8 cellular contexts compared by ENCODE assay signal in genomic region chr16:56519459-56520250, GRCh38. TPM values are rescaled to one million over a fixed set of nuclear protein-coding genes. Genes with fewer than 3 reads are reported as not detected.
DNase-seq lines count a peak whose midpoint lies in the region; ATAC-seq and TF ChIP-seq lines count a peak whose summit lies in the region.

Gene BBS2 (minus strand): TSS chr16:56520024. CDS start chr16:56519862, 162 bp downstream.

- H3K27ac ChIP-seq in mesendoderm (ENCODE audit: low read depth, low read length) = peak within 1 kb of the TSS; percentile 30

- peak within 1 kb of the TSS; percentile 80 for H3K23ac ChIP-seq in mesendoderm (ENCODE audit: low read length)

- H3K4me1 Mint-ChIP-seq in Caco-2 (ENCODE audit: low read depth, unreplicated experiment) = peaks cover 7% of the 10 kb centered on the region

- H3K27me3 ChIP-seq in Caco-2 (replicated peaks; ENCODE audit: control insufficient read depth, insufficient read depth, low read length) (no peaks in the 10 kb centered on the region), endocrine pancreas (ENCODE audit: control insufficient read depth, insufficient read depth, low read length) (no peaks in the 10 kb centered on the region), mesendoderm (ENCODE audit: insufficient read depth, low read length, poor library complexity) (no peaks in the 10 kb centered on the region)

- H3K4ac ChIP-seq in mesendoderm (ENCODE audit: low read depth, low read length) = no peak within 1 kb of the TSS

- intact Hi-C loops in Caco-2 (cut with micrococcal nuclease; ENCODE audit: unreplicated experiment) = loop anchor here (10.0 kb wide), 1 partner anchor 1015 kb away; the partner anchor contains the start of gene LPCAT2

- DNase-seq in Caco-2 (peak; percentile 93 to 96), HT1080 (ENCODE audit: low read depth) (peak; percentile 83), NOMO-1 treated with dmso at 0.1 percent for 144 hours (lab: John Stamatoyannopoulos, UW; ENCODE audit: unreplicated experiment) (peak; percentile 69), mesendoderm (peak; percentile 90)
- DNase-seq in activated CD8-positive, alpha-beta memory T cell treated with anti-CD3 and anti-CD28 coated beads, Interleukin-2, amount 50 U/mL, for 1 hour (ENCODE audit: extremely low read depth) = peak; percentile 68
- DNase-seq in stimulated activated CD8-positive, alpha-beta memory T cell treated with anti-CD3 and anti-CD28 coated beads, Interleukin-12 subunit alpha, Interleukin-12 subunit beta, amount 100 ng/mL, for 4 hours (ENCODE audit: low read depth) = peak; percentile 87

- POLR2A ChIA-PET in Caco-2 (lab: Charles Lee) = no interaction called here

- no peaks in the 10 kb centered on the region for H3K79me1 ChIP-seq in mesendoderm (ENCODE audit: low read length)

- H2AK5ac ChIP-seq in mesendoderm (ENCODE audit: low read length) = no peak within 1 kb of the TSS

- H3K79me2 ChIP-seq in mesendoderm (ENCODE audit: control insufficient read depth, insufficient read depth, low read length) = no peaks in the 10 kb centered on the region

- H3K9me3 ChIP-seq in Caco-2 (no peaks in the 10 kb centered on the region), endocrine pancreas (ENCODE audit: control insufficient read depth, low read length) (no peaks in the 10 kb centered on the region)

- H3K4me1 ChIP-seq in Caco-2 (peaks cover 7% of the 10 kb centered on the region), endocrine pancreas (ENCODE audit: control insufficient read depth, insufficient read depth, low read length) (peaks cover 12% of the 10 kb centered on the region), mesendoderm (ENCODE audit: control insufficient read depth, low read depth, low read length) (no peaks in the 10 kb centered on the region)

- peak within 1 kb of the TSS; percentile 90 for H4K8ac ChIP-seq in mesendoderm (ENCODE audit: low read depth, low read length)

- H3K27me3 Mint-ChIP-seq in Caco-2 (ENCODE audit: insufficient read depth, unreplicated experiment) = no peaks in the 10 kb centered on the region

- no CpG with 5 or more reads among the region's 65 CpGs for WGBS in mesendoderm (ENCODE audit: extremely low coverage, insufficient coverage, low lambda C conversion rate)

- no peaks in the 10 kb centered on the region for H3K36me3 Mint-ChIP-seq in Caco-2 (ENCODE audit: insufficient read depth, unreplicated experiment)

- CTCF ChIA-PET in Caco-2 (lab: Charles Lee) = interaction anchor here (1.0 kb wide), 1 partner anchor 81 kb away, joined by 5 read pairs; no protein-coding TSS in a partner anchor

- H4K5ac ChIP-seq in mesendoderm (ENCODE audit: low read length) = no peak within 1 kb of the TSS

- H3K36me3 ChIP-seq in Caco-2 (ENCODE audit: control insufficient read depth, insufficient read depth, low read length) (no peaks in the 10 kb centered on the region), endocrine pancreas (ENCODE audit: control insufficient read depth, insufficient read depth, low read length) (no peaks in the 10 kb centered on the region), mesendoderm (ENCODE audit: control insufficient read depth, insufficient read depth, low read length) (no peaks in the 10 kb centered on the region)

- H3K4me3 ChIP-seq in Caco-2 (ENCODE audit: low read depth, low read length) (peak within 1 kb of the TSS; percentile 59), endocrine pancreas (ENCODE audit: control insufficient read depth, insufficient read depth, low read length) (peak within 1 kb of the TSS; percentile 51), mesendoderm (ENCODE audit: low read length) (peak within 1 kb of the TSS; percentile 95)

- H3K18ac ChIP-seq in mesendoderm (ENCODE audit: low read length) = peak within 1 kb of the TSS; percentile 2

- peak within 1 kb of the TSS; percentile 77 for H3K4me2 ChIP-seq in mesendoderm (ENCODE audit: low read length)

- H3K9ac ChIP-seq in endocrine pancreas (ENCODE audit: control insufficient read depth, insufficient read depth, low read length) (peak within 1 kb of the TSS; percentile 86), mesendoderm (ENCODE audit: low read length) (peak within 1 kb of the TSS; percentile 94)

- BruUV-seq in Caco-2 (replicated peaks; lab: Mats Ljungman, UMichigan) = no TSS peak

- peak within 1 kb of the TSS; percentile 92 for H3K56ac ChIP-seq in mesendoderm (ENCODE audit: low read length)

- H3K4me3 Mint-ChIP-seq in Caco-2 (ENCODE audit: unreplicated experiment) = peak within 1 kb of the TSS; percentile 81

- H2BK120ac ChIP-seq in mesendoderm (ENCODE audit: low read depth, low read length) = no peak within 1 kb of the TSS

- no peak for TF ChIP-seq CTCF in Caco-2 (IDR thresholded peaks at IDR 0.05; ENCODE audit: insufficient read depth in 1 of 2, low read depth in 1 of 2, low read length in 1 of 2, severe bottlenecking in 1 of 2, unreplicated experiment in 1 of 2)

- no peaks in the 10 kb centered on the region for H3K9me3 Mint-ChIP-seq in Caco-2 (ENCODE audit: unreplicated experiment)

- H3K27ac Mint-ChIP-seq in Caco-2 (ENCODE audit: unreplicated experiment) = peak within 1 kb of the TSS; percentile 79

- H2BK5ac ChIP-seq in mesendoderm (ENCODE audit: low read length) = no peak within 1 kb of the TSS

- peak; percentile 77 for ATAC-seq in GM21367 (IDR thresholded peaks at IDR 0.05; ENCODE audit: unreplicated experiment)

- no peak within 1 kb of the TSS for H2BK15ac ChIP-seq in mesendoderm (replicated peaks; ENCODE audit: low read depth)

RNA-seq across cellular contexts. Expression of gene BBS2, which starts in this region (rescaled TPM):
- 25.6 and 27.7 TPM in 2 replicates for total RNA-seq in Caco-2 (2022)
- 18.9 and 23.3 TPM in 2 replicates for total RNA-seq in HT1080 (2014; rRNA removed; shearing (Covaris generic))
- 30.2 and 40.1 TPM in 2 replicates for polyA plus RNA-seq in HT1080 (2015; cell fraction: cytosol; rRNA removed)
- 92.8 and 97.7 TPM in 2 replicates for polyA plus RNA-seq in HT1080 (2015; cell fraction: nucleus; rRNA removed)
- polyA plus RNA-seq in mesendoderm (2013, experiment 1 of 2) = 5.5 TPM
- 5.6 TPM for polyA plus RNA-seq in mesendoderm (2013, experiment 2 of 2)

Comparison
In these comparisons a context has a peak if more than half of its experiments do, and no peak if none do; other contexts are left out.
1. Peak in every context shown above with its lines: DNase-seq, ATAC-seq, H3K4me3 ChIP-seq and H3K27ac ChIP-seq.